In genomic region chr6:41545703-41546474, GRCh38 we compare ENCODE assay signal across 8 cellular contexts. TPM values are rescaled to one million over a fixed set of nuclear protein-coding genes. Genes with fewer than 3 reads are reported as not detected.
DNase-seq lines count a peak whose midpoint lies in the region; ATAC-seq and TF ChIP-seq lines count a peak whose summit lies in the region.

Gene FOXP4 (plus strand): TSS chr6:41546381. CDS start chr6:41565761, 19,380 bp downstream.

- H3K4me3 Mint-ChIP-seq in activated CD4-positive, alpha-beta T cell treated with anti-CD3 and anti-CD28 coated beads, Interleukin-2, amount 10 ng/mL, durations not matched to agents 24 days and 14 days: peak within 1 kb of the TSS; percentile 91

- H3K36me3 ChIP-seq in BJ (ENCODE audit: control insufficient read depth, insufficient read depth, low read length) (no peaks in the 10 kb centered on the region), left lung (peaks cover 0 to under 1% of the 10 kb centered on the region in 2 donors)

- peaks cover 20% of the 10 kb centered on the region for H3K4me1 Mint-ChIP-seq in activated CD4-positive, alpha-beta T cell treated with anti-CD3 and anti-CD28 coated beads, Interleukin-2, amount 10 ng/mL, durations not matched to agents 24 days and 14 days

- peak; percentile 35 for DNase-seq in BJ (ENCODE audit: low read depth)
- peak; percentile 68 for DNase-seq in GM19240 (ENCODE audit: insufficient read length, low spot score)
- peak; percentile 90 to 94 for DNase-seq in NCI-H524 (lab: John Stamatoyannopoulos, UW)
- DNase-seq in activated CD4-positive, alpha-beta T cell treated with anti-CD3 and anti-CD28 coated beads, Interleukin-2, amount 10 ng/mL, durations not matched to agents 24 days and 14 days: peak; percentile 94
- DNase-seq in coronary artery (ENCODE audit: low spot score): peak; percentile 93
- peak; percentile 93 to 94 for DNase-seq in left lung
- peak; percentile 85 to 86 for DNase-seq in stimulated activated CD4-positive, alpha-beta T cell treated with anti-CD3 and anti-CD28 coated beads, Interleukin-2, amount 100 ng/mL, for 24 hours

- CTCF ChIA-PET in BJ (lab: Yijun Ruan, JAX): interaction anchor here (2.0 to 2.2 kb wide), 2 partner anchors 17 to 46 kb away, joined by 5 to 10 read pairs; no protein-coding TSS in a partner anchor

- TF ChIP-seq CTCF in BJ (IDR thresholded peaks at IDR 0.05; ENCODE audit: insufficient read depth, low read depth, low read length) (0 out of 2 replicates have a peak, but pooled peaks have one; percentile 2), coronary artery (IDR thresholded peaks at IDR 0.05) (no peak), left lung (IDR thresholded peaks at IDR 0.05) (no peak)

- intact Hi-C loops in activated CD4-positive, alpha-beta T cell treated with anti-CD3 and anti-CD28 coated beads, Interleukin-2, amount 10 ng/mL, durations not matched to agents 24 days and 14 days (cut with micrococcal nuclease): loop anchor here (1.0 to 5.0 kb wide), 2 partner anchors 14 to 119 kb away; no protein-coding TSS in a partner anchor
- intact Hi-C loops in left lung (cut with DNase I): no loop called here

- H3K4me3 ChIP-seq in BJ (ENCODE audit: low read depth, low read length) (peak within 1 kb of the TSS; percentile 90), coronary artery (peak within 1 kb of the TSS; percentile 90), left lung (peak within 1 kb of the TSS; percentile 73 to 79)

- H3K27me3 Mint-ChIP-seq in activated CD4-positive, alpha-beta T cell treated with anti-CD3 and anti-CD28 coated beads, Interleukin-2, amount 10 ng/mL, durations not matched to agents 24 days and 14 days: peaks cover 60% of the 10 kb centered on the region

- H3K27me3 ChIP-seq in BJ (ENCODE audit: control insufficient read depth, insufficient read depth, low read length) (no peaks in the 10 kb centered on the region), left lung (peaks cover 0 to 51% of the 10 kb centered on the region in 2 donors)

- H3K9me3 Mint-ChIP-seq in activated CD4-positive, alpha-beta T cell treated with anti-CD3 and anti-CD28 coated beads, Interleukin-2, amount 10 ng/mL, durations not matched to agents 24 days and 14 days: no peaks in the 10 kb centered on the region

- H3K36me3 Mint-ChIP-seq in activated CD4-positive, alpha-beta T cell treated with anti-CD3 and anti-CD28 coated beads, Interleukin-2, amount 10 ng/mL, durations not matched to agents 24 days and 14 days (ENCODE audit: low read depth): peaks cover 7% of the 10 kb centered on the region

- POLR2A ChIA-PET in BJ (lab: Charles Lee): no interaction called here

- ATAC-seq in HG03457 (IDR thresholded peaks at IDR 0.05; ENCODE audit: unreplicated experiment) (peak; percentile 59), left lung (peak; percentile 89)

- H3K27ac ChIP-seq in coronary artery (peak within 1 kb of the TSS; percentile 77 to 95), left lung (peak within 1 kb of the TSS; percentile 33 to 73)

- peak within 1 kb of the TSS; percentile 79 for H3K27ac Mint-ChIP-seq in activated CD4-positive, alpha-beta T cell treated with anti-CD3 and anti-CD28 coated beads, Interleukin-2, amount 10 ng/mL, durations not matched to agents 24 days and 14 days

- no peaks in the 10 kb centered on the region for H3K9me3 ChIP-seq in left lung

- peaks cover 5 to 53% of the 10 kb centered on the region in 2 donors for H3K4me1 ChIP-seq in left lung

RNA-seq across cellular contexts. Expression of gene FOXP4, which starts in this region (rescaled TPM):
- 1.9 and 4.0 TPM in 2 replicates for polyA plus RNA-seq in BJ (2011; rRNA removed)
- polyA minus RNA-seq in BJ (2011; rRNA and poly(A)+ RNA removed): 3.3 and 6.2 TPM in 2 replicates
- total RNA-seq in activated CD4-positive, alpha-beta T cell treated with anti-CD3 and anti-CD28 coated beads, Interleukin-2, amount 10 ng/mL, durations not matched to agents 24 days and 14 days: 16.9 and 17.6 TPM in 2 replicates
- 10 to 100 TPM; 26.9 to 33.7 TPM for total RNA-seq in left lung

Comparison
In these comparisons a context has a peak if more than half of its experiments do, and no peak if none do; other contexts are left out.
1. Peak in every context shown above with its lines: DNase-seq, ATAC-seq, H3K4me3 ChIP-seq and H3K27ac ChIP-seq.
2. DNase-seq: peak in every context shown above with its lines; median percentile 94 in activated CD4-positive, alpha-beta T cell treated with anti-CD3 and anti-CD28 coated beads, Interleukin-2, amount 10 ng/mL, durations not matched to agents 24 days and 14 days; 94 in left lung; 93 in coronary artery; 92 in NCI-H524; 86 in stimulated activated CD4-positive, alpha-beta T cell treated with anti-CD3 and anti-CD28 coated beads, Interleukin-2, amount 100 ng/mL, for 24 hours; 68 in GM19240; 35 in BJ.